ENCODE assay signal across 15 cellular contexts in genomic region chr11:30435488-30435887, GRCh38.
DNase-seq lines count a peak whose midpoint lies in the region; ATAC-seq and TF ChIP-seq lines count a peak whose summit lies in the region.
"Had no signal": no experiment of that assay in that cellular context is flagged by ENCODE, and none has a peak within 500 bp of the region (broad histone marks: within the 10 kb centered on the region; RNA-seq: fewer than 3 reads in every experiment).

No MANE protein-coding gene starts in this region.

- no peak for ATAC-seq in Right ventricle myocardium inferior
- ATAC-seq in gastroesophageal sphincter = no peak
- ATAC-seq in GM18858 (IDR thresholded peaks at IDR 0.05; ENCODE audit: unreplicated experiment) = no peak

- no peaks in the 10 kb centered on the region for H3K27me3 ChIP-seq in left ventricle myocardium inferior (ENCODE audit: low read depth)
- H3K27me3 ChIP-seq in gastroesophageal sphincter = no peaks in the 10 kb centered on the region

- H3K4me3 ChIP-seq in left ventricle myocardium inferior (no peak overlapping the region), gastroesophageal sphincter (no peak overlapping the region)

- H3K27ac ChIP-seq in left ventricle myocardium inferior (replicated peaks) = peak overlapping the region; percentile 25
- peak overlapping the region in 3 of 4 donors; percentile 1 to 37 (median 15) for H3K27ac ChIP-seq in gastroesophageal sphincter
- H3K27ac ChIP-seq: C4-2B had no signal

- no peak for TF ChIP-seq POLR2A in gastroesophageal sphincter (IDR thresholded peaks at IDR 0.05)

- TF ChIP-seq CTCF in left ventricle myocardium inferior (IDR thresholded peaks at IDR 0.05; ENCODE audit: borderline replicate concordance) (no peak), gastroesophageal sphincter (IDR thresholded peaks at IDR 0.05) (no peak)

- TF ChIP-seq EP300 in gastroesophageal sphincter (IDR thresholded peaks at IDR 0.05) = no peak

- H3K36me3 ChIP-seq in left ventricle myocardium inferior = no peaks in the 10 kb centered on the region
- no peaks in the 10 kb centered on the region for H3K36me3 ChIP-seq in gastroesophageal sphincter

- H3K4me1 ChIP-seq in left ventricle myocardium inferior (peaks cover 40% of the 10 kb centered on the region), gastroesophageal sphincter (peaks cover 4 to 35% (median 8%) of the 10 kb centered on the region in 3 donors)

- DNase-seq in left ventricle myocardium inferior = no peak
- DNase-seq in Right ventricle myocardium inferior (ENCODE audit: missing footprints) = no peak
- peak; percentile 44 for DNase-seq in renal cortical epithelial cell (ENCODE audit: low read depth)
- DNase-seq in activated T-cell treated with anti-CD3 and anti-CD28 coated beads, Interleukin-2, amount 50 U/mL, for 48 hours = no peak
- DNase-seq in NCI-H345 (lab: John Stamatoyannopoulos, UW) = no peak
- DNase-seq in COLO829 (ENCODE audit: low spot score) = no peak
- DNase-seq: DMS53, H7, KBM-7, NCI-H1436 treated with DMSO at 0.1 percent for 48 hours, NCI-H446, NCI-H748 treated with DMSO at 0.1 percent for 48 hours had no signal

- intact Hi-C loops in left ventricle myocardium inferior (cut with micrococcal nuclease) = no loop called here
- intact Hi-C loops in Right ventricle myocardium inferior (cut with DNase I) = loop anchor here (10.0 kb wide), 1 partner anchor 451 kb away; no protein-coding TSS in a partner anchor

- no peaks in the 10 kb centered on the region for H3K9me3 ChIP-seq in left ventricle myocardium inferior (replicated peaks)
- H3K9me3 ChIP-seq in gastroesophageal sphincter = no peaks in the 10 kb centered on the region
